ENCODE assay signal across 9 cellular contexts in the genomic region with DNA sequence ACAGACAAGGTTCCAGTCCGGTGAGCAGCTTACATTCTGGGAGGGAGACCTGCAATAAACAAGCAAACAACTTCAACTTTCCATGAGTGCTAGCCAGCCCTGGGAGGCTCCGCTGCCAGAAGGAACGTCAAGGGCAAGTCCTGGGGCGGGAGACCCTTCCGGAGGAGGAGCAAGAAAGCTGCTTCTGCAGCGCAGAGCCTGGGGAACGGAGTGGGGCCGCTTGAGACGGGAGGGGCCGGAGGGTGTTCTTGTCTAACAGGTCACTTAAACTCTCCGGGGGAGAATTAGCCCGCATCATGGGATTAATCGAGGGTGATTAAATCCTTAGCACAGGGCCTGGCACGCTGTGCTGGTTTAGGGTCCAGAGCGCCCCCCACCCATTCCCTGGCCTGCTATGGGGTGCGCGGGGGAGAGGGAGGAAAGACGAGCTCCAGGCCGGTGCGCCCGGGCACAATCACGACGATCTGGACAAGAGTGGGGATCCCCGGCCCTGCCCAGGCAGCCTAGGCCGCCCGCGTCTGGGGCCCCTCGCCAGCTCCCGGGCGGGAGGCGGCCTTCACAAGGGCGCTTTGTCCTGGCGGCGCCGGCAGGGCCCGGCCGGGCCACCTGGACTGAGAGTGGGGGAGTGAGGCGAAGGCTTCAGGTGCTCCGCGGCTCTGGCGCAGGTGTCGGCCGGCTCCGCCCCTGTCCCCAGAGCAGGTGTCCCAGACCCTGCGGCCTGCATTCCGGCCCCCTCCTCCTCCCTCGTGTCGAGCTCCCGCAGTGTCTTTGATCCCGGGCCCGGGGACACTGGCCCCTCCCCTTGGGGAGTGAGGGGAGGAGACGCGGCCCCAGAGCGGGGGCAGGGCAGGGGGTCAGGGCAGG. TPM values are rescaled to one million over a fixed set of nuclear protein-coding genes. Genes with fewer than 3 reads are reported as not detected.
A peak's percentile ranks its signal among the peaks of the same experiment; 100 is the strongest.
DNase-seq lines count a peak whose midpoint lies in the region; ATAC-seq, FAIRE-seq and TF ChIP-seq lines count a peak whose summit lies in the region.
"Had no signal": no experiment of that assay in that cellular context is flagged by ENCODE, and none has a peak within 500 bp of the region (broad histone marks: within the 10 kb centered on the region; RNA-seq: fewer than 3 reads in every experiment).

No MANE protein-coding gene starts in this region.

- WGBS in tibial nerve, 2 donors: 21 to 30% methylated on average over 35 to 52 of the region's 54 CpGs

- TF ChIP-seq POLR2A in tibial nerve (IDR thresholded peaks at IDR 0.05): no peak

- H3K4me3 Mint-ChIP-seq in CD4-positive, CD25-positive, alpha-beta regulatory T cell: peak overlapping the region; percentile 93 to 97 (median 94)
- H3K4me3 Mint-ChIP-seq in activated T-helper 1 cell treated with anti-CD3 and anti-CD28 coated beads, Interleukin-12 subunit alpha, Interleukin-12 subunit beta, Interleukin-2, Interleukin-4 antibody, amounts not matched to agents 30 ng/mL and 10 ng/mL and 1 ng/mL, durations not matched to agents 14 hours and 24 hours and 36 hours: peak overlapping the region; percentile 35

- FAIRE-seq in kidney (lab: Jason Lieb, UNC): no peak

- H3K27ac Mint-ChIP-seq in CD4-positive, CD25-positive, alpha-beta regulatory T cell: peak overlapping the region in 1 of 3 donors; percentile 88
- no peak overlapping the region for H3K27ac Mint-ChIP-seq in activated T-helper 1 cell treated with anti-CD3 and anti-CD28 coated beads, Interleukin-12 subunit alpha, Interleukin-12 subunit beta, Interleukin-2, Interleukin-4 antibody, amounts not matched to agents 30 ng/mL and 10 ng/mL and 1 ng/mL, durations not matched to agents 14 hours and 24 hours and 36 hours
- H3K27ac Mint-ChIP-seq: activated naive CD4-positive, alpha-beta T cell treated with anti-CD3 and anti-CD28 coated beads, Interleukin-2, amount 50 U/mL, for 72 hours had no signal

- peaks cover 3% of the 10 kb centered on the region for H3K36me3 Mint-ChIP-seq in CD4-positive, CD25-positive, alpha-beta regulatory T cell
- peaks cover 4% of the 10 kb centered on the region for H3K36me3 Mint-ChIP-seq in activated T-helper 1 cell treated with anti-CD3 and anti-CD28 coated beads, Interleukin-12 subunit alpha, Interleukin-12 subunit beta, Interleukin-2, Interleukin-4 antibody, amounts not matched to agents 30 ng/mL and 10 ng/mL and 1 ng/mL, durations not matched to agents 14 hours and 24 hours and 36 hours (ENCODE audit: low read depth)
- H3K36me3 Mint-ChIP-seq: activated naive CD4-positive, alpha-beta T cell treated with anti-CD3 and anti-CD28 coated beads, Interleukin-2, amount 50 U/mL, for 72 hours had no signal

- peaks cover 0 to 60% (median 28%) of the 10 kb centered on the region in 4 donors for H3K4me1 Mint-ChIP-seq in CD4-positive, CD25-positive, alpha-beta regulatory T cell
- peaks cover 13% of the 10 kb centered on the region for H3K4me1 Mint-ChIP-seq in activated T-helper 1 cell treated with anti-CD3 and anti-CD28 coated beads, Interleukin-12 subunit alpha, Interleukin-12 subunit beta, Interleukin-2, Interleukin-4 antibody, amounts not matched to agents 30 ng/mL and 10 ng/mL and 1 ng/mL, durations not matched to agents 14 hours and 24 hours and 36 hours (ENCODE audit: low read depth)

- no peaks in the 10 kb centered on the region for H3K9me3 ChIP-seq in CD4-positive, CD25-positive, alpha-beta regulatory T cell (ENCODE audit: control insufficient read depth in 2 of 2, low read length in 2 of 2)
- no peaks in the 10 kb centered on the region for H3K9me3 ChIP-seq in kidney (ENCODE audit: control insufficient read depth in 1 of 2, low read length in 2 of 2)
- H3K9me3 ChIP-seq in tibial nerve: no peaks in the 10 kb centered on the region

- H3K4me1 ChIP-seq in CD4-positive, CD25-positive, alpha-beta regulatory T cell (ENCODE audit: control insufficient read depth, insufficient read depth, low read length, poor library complexity, severe bottlenecking): peaks cover 49% of the 10 kb centered on the region
- peaks cover 0 to 27% of the 10 kb centered on the region in 2 donors for H3K4me1 ChIP-seq in kidney (ENCODE audit: control insufficient read depth in 1 of 2, insufficient read depth in 1 of 2, low read depth in 1 of 2, low read length in 2 of 2)
- H3K4me1 ChIP-seq in tibial nerve: peaks cover 0 to 30% (median 20%) of the 10 kb centered on the region in 4 donors

- ATAC-seq in CD4-positive, CD25-positive, alpha-beta regulatory T cell (ENCODE audit: low read depth in 2 of 2): no peak
- ATAC-seq in HG02610 (IDR thresholded peaks at IDR 0.05; ENCODE audit: unreplicated experiment) (no peak), GM18867 (IDR thresholded peaks at IDR 0.05; ENCODE audit: unreplicated experiment) (no peak)
- ATAC-seq: activated naive CD4-positive, alpha-beta T cell treated with anti-CD3 and anti-CD28 coated beads, Interleukin-2, amount 50 U/mL, for 72 hours had no signal

- no peaks in the 10 kb centered on the region for H3K27me3 ChIP-seq in CD4-positive, CD25-positive, alpha-beta regulatory T cell (ENCODE audit: control insufficient read depth, insufficient read depth, low read length)
- peaks cover 0 to 35% of the 10 kb centered on the region in 2 donors for H3K27me3 ChIP-seq in tibial nerve

- peaks cover 0 to 2% (median 0%) of the 10 kb centered on the region in 7 donors for H3K9me3 Mint-ChIP-seq in CD4-positive, CD25-positive, alpha-beta regulatory T cell
- no peaks in the 10 kb centered on the region for H3K9me3 Mint-ChIP-seq in activated T-helper 1 cell treated with anti-CD3 and anti-CD28 coated beads, Interleukin-12 subunit alpha, Interleukin-12 subunit beta, Interleukin-2, Interleukin-4 antibody, amounts not matched to agents 30 ng/mL and 10 ng/mL and 1 ng/mL, durations not matched to agents 14 hours and 24 hours and 36 hours
- H3K9me3 Mint-ChIP-seq: activated naive CD4-positive, alpha-beta T cell treated with anti-CD3 and anti-CD28 coated beads, Interleukin-2, amount 50 U/mL, for 72 hours had no signal

- DNase-seq in CD4-positive, CD25-positive, alpha-beta regulatory T cell: peak in 1 of 3 donors; percentile 20
- DNase-seq in NCI-H128 (lab: John Stamatoyannopoulos, UW; ENCODE audit: unreplicated experiment): peak; percentile 59
- no peak for DNase-seq in activated T-helper 1 cell treated with anti-CD3 and anti-CD28 coated beads, Interleukin-12 subunit alpha, Interleukin-12 subunit beta, Interleukin-2, Interleukin-4 antibody, amounts not matched to agents 30 ng/mL and 10 ng/mL and 1 ng/mL, durations not matched to agents 14 hours and 24 hours and 36 hours (ENCODE audit: low spot score)
- peak; percentile 86 for DNase-seq in kidney
- DNase-seq in tibial nerve (ENCODE audit: low spot score in 2 of 2): no peak
- no peak for DNase-seq in NOMO-1 treated with DMSO at 0.1 percent for 48 hours (lab: John Stamatoyannopoulos, UW; ENCODE audit: unreplicated experiment)

- no peak for TF ChIP-seq EP300 in tibial nerve (IDR thresholded peaks at IDR 0.05)

- peak overlapping the region in 1 of 2 donors; percentile 73 for H3K9ac ChIP-seq in kidney (ENCODE audit: low read length in 2 of 2)

- H3K4me3 ChIP-seq in CD4-positive, CD25-positive, alpha-beta regulatory T cell (ENCODE audit: low read depth, low read length): no peak overlapping the region
- H3K4me3 ChIP-seq in kidney (ENCODE audit: low read length in 2 of 2) (peak overlapping the region in 1 of 2 donors; percentile 57), tibial nerve (peak overlapping the region; percentile 9 to 43 (median 30))

- no peak for TF ChIP-seq CTCF in kidney (IDR thresholded peaks at IDR 0.05; ENCODE audit: borderline replicate concordance, extremely low read depth, insufficient read depth)
- TF ChIP-seq CTCF in tibial nerve (IDR thresholded peaks at IDR 0.05): no peak

- H3K27me3 Mint-ChIP-seq in CD4-positive, CD25-positive, alpha-beta regulatory T cell: peaks cover 37% of the 10 kb centered on the region
- H3K27me3 Mint-ChIP-seq in activated T-helper 1 cell treated with anti-CD3 and anti-CD28 coated beads, Interleukin-12 subunit alpha, Interleukin-12 subunit beta, Interleukin-2, Interleukin-4 antibody, amounts not matched to agents 30 ng/mL and 10 ng/mL and 1 ng/mL, durations not matched to agents 14 hours and 24 hours and 36 hours (ENCODE audit: insufficient read depth): peaks cover 29% of the 10 kb centered on the region

- H3K36me3 ChIP-seq in CD4-positive, CD25-positive, alpha-beta regulatory T cell (ENCODE audit: control insufficient read depth, insufficient read depth, low read length): no peaks in the 10 kb centered on the region
- H3K36me3 ChIP-seq in kidney (ENCODE audit: control insufficient read depth in 1 of 2, insufficient read depth in 2 of 2, low read length in 2 of 2) (no peaks in the 10 kb centered on the region), tibial nerve (no peaks in the 10 kb centered on the region)

- intact Hi-C loops in activated T-helper 1 cell treated with anti-CD3 and anti-CD28 coated beads, Interleukin-12 subunit alpha, Interleukin-12 subunit beta, Interleukin-2, Interleukin-4 antibody, amounts not matched to agents 30 ng/mL and 10 ng/mL and 1 ng/mL, durations not matched to agents 14 hours and 24 hours and 36 hours (cut with micrococcal nuclease): no loop called here
- intact Hi-C loops in kidney (cut with DNase I): no loop called here

- H3K27ac ChIP-seq in CD4-positive, CD25-positive, alpha-beta regulatory T cell (ENCODE audit: insufficient read depth, low read length, poor library complexity, severe bottlenecking): peak overlapping the region; percentile 14
- H3K27ac ChIP-seq in kidney (ENCODE audit: low read depth in 2 of 2, low read length in 2 of 2) (peak overlapping the region; percentile 71 to 94), tibial nerve (peak overlapping the region in 2 of 4 donors; percentile 18 to 29)

RNA-seq across cellular contexts. Expression of gene LARGE2, which starts 0.7 kb away (rescaled TPM):
- 4.2 TPM for total RNA-seq in CD4-positive, CD25-positive, alpha-beta regulatory T cell
- 1 to 10 TPM in 2 of 4 donors, under 1 TPM in 2; 0.65 to 3.4 (median 1.2) TPM for polyA plus RNA-seq in CD4-positive, CD25-positive, alpha-beta regulatory T cell
- not detected in 2 replicates for total RNA-seq in activated T-helper 1 cell treated with anti-CD3 and anti-CD28 coated beads, Interleukin-12 subunit alpha, Interleukin-12 subunit beta, Interleukin-2, Interleukin-4 antibody, amounts not matched to agents 30 ng/mL and 10 ng/mL and 1 ng/mL, durations not matched to agents 14 hours and 24 hours and 36 hours
- 13.1 TPM for total RNA-seq in kidney
- 29.8 TPM for polyA plus RNA-seq in kidney (ENCODE audit: insufficient read depth, low read depth, low replicate concordance)
- not detected for total RNA-seq in tibial nerve

RNA-seq across cellular contexts. Expression of gene PEX16, which starts 4.1 kb away (rescaled TPM):
- 64.1 TPM for total RNA-seq in CD4-positive, CD25-positive, alpha-beta regulatory T cell
- polyA plus RNA-seq in CD4-positive, CD25-positive, alpha-beta regulatory T cell: 10 to 100 TPM; 52.6 to 62.0 (median 59.3) TPM
- 37.4 and 44.6 TPM in 2 replicates for total RNA-seq in activated T-helper 1 cell treated with anti-CD3 and anti-CD28 coated beads, Interleukin-12 subunit alpha, Interleukin-12 subunit beta, Interleukin-2, Interleukin-4 antibody, amounts not matched to agents 30 ng/mL and 10 ng/mL and 1 ng/mL, durations not matched to agents 14 hours and 24 hours and 36 hours
- total RNA-seq in kidney (38.4 TPM), tibial nerve (10 to 100 TPM; 33.9 to 38.4 (median 36.5) TPM)
- polyA plus RNA-seq in kidney (ENCODE audit: insufficient read depth, low read depth, low replicate concordance): 46.0 TPM

RNA-seq across cellular contexts. Expression of gene FREY1, which starts 14.7 kb away (rescaled TPM):
- total RNA-seq in CD4-positive, CD25-positive, alpha-beta regulatory T cell: 1.8 TPM
- not detected for polyA plus RNA-seq in CD4-positive, CD25-positive, alpha-beta regulatory T cell
- total RNA-seq in activated T-helper 1 cell treated with anti-CD3 and anti-CD28 coated beads, Interleukin-12 subunit alpha, Interleukin-12 subunit beta, Interleukin-2, Interleukin-4 antibody, amounts not matched to agents 30 ng/mL and 10 ng/mL and 1 ng/mL, durations not matched to agents 14 hours and 24 hours and 36 hours: 0.59 and 1.9 TPM in 2 replicates
- total RNA-seq in kidney (1.0 TPM), tibial nerve (1 to 10 TPM in 2 of 4 donors, not detected in 2; 1.0 to 7.2 TPM)
- 0.99 TPM for polyA plus RNA-seq in kidney (ENCODE audit: insufficient read depth, low read depth, low replicate concordance)

RNA-seq across cellular contexts. Expression of gene MAPK8IP1, which starts 36.3 kb away (rescaled TPM):
- 4.1 TPM for total RNA-seq in CD4-positive, CD25-positive, alpha-beta regulatory T cell
- under 1 TPM in 1 of 4 donors, not detected in 3; 0.18 TPM for polyA plus RNA-seq in CD4-positive, CD25-positive, alpha-beta regulatory T cell
- total RNA-seq in activated T-helper 1 cell treated with anti-CD3 and anti-CD28 coated beads, Interleukin-12 subunit alpha, Interleukin-12 subunit beta, Interleukin-2, Interleukin-4 antibody, amounts not matched to agents 30 ng/mL and 10 ng/mL and 1 ng/mL, durations not matched to agents 14 hours and 24 hours and 36 hours: 0.51 and 0.91 TPM in 2 replicates
- total RNA-seq in kidney (15.7 TPM), tibial nerve (100 to 1,000 TPM; 165 to 298 (median 230) TPM)
- polyA plus RNA-seq in kidney (ENCODE audit: insufficient read depth, low read depth, low replicate concordance): 24.8 TPM

Comparison
In these comparisons a context has a peak if more than half of its experiments do, and no peak if none do; other contexts are left out.
1. DNase-seq: peak in NCI-H128 (single experiment) and kidney (single experiment); none in activated T-helper 1 cell treated with anti-CD3 and anti-CD28 coated beads, Interleukin-12 subunit alpha, Interleukin-12 subunit beta, Interleukin-2, Interleukin-4 antibody, amounts not matched to agents 30 ng/mL and 10 ng/mL and 1 ng/mL, durations not matched to agents 14 hours and 24 hours and 36 hours (single experiment), tibial nerve (0 of 2) and NOMO-1 treated with DMSO at 0.1 percent for 48 hours (single experiment).